10 cellular contexts compared by ENCODE assay signal in genomic region chr12:109458086-109458485, GRCh38.
A peak's percentile ranks its signal among the peaks of the same experiment; 100 is the strongest.
DNase-seq lines count a peak whose midpoint lies in the region; ATAC-seq and TF ChIP-seq lines count a peak whose summit lies in the region.
"Had no signal": no experiment of that assay in that cellular context is flagged by ENCODE, and none has a peak within 500 bp of the region (broad histone marks: within the 10 kb centered on the region; RNA-seq: fewer than 3 reads in every experiment).

No MANE protein-coding gene starts in this region.

- ATAC-seq in GM21529 (IDR thresholded peaks at IDR 0.05; ENCODE audit: unreplicated experiment) = no peak

- DNase-seq in EL (peak; percentile 41), fibroblast of peridontal ligament (ENCODE audit: extremely low read depth) (peak; percentile 84), pons (ENCODE audit: low spot score) (peak; percentile 22), SW480 (ENCODE audit: low spot score) (no peak), foreskin melanocyte (no peak)
- no peak for DNase-seq in activated effector memory CD4-positive, alpha-beta T cell treated with anti-CD3 and anti-CD28 coated beads, Interleukin-2, amount 50 U/mL, for 16 hours
- DNase-seq: cortex of kidney, NCI-H524 treated with DMSO at 0.1 percent for 48 hours had no signal

- no peak for TF ChIP-seq CTCF in WI38 (IDR thresholded peaks at IDR 0.05; ENCODE audit: low read depth, low read length)

- H3K4me3 ChIP-seq in WI38 (ENCODE audit: low read depth, low read length) = peak overlapping the region; percentile 32

Comparison
In these comparisons a context has a peak if more than half of its experiments do, and no peak if none do; other contexts are left out.
1. DNase-seq: peak in EL (single experiment), fibroblast of peridontal ligament (single experiment) and pons (single experiment); none in SW480 (single experiment), foreskin melanocyte (single experiment) and activated effector memory CD4-positive, alpha-beta T cell treated with anti-CD3 and anti-CD28 coated beads, Interleukin-2, amount 50 U/mL, for 16 hours (single experiment).